ENCODE assay signal across 9 cellular contexts in the genomic region with DNA sequence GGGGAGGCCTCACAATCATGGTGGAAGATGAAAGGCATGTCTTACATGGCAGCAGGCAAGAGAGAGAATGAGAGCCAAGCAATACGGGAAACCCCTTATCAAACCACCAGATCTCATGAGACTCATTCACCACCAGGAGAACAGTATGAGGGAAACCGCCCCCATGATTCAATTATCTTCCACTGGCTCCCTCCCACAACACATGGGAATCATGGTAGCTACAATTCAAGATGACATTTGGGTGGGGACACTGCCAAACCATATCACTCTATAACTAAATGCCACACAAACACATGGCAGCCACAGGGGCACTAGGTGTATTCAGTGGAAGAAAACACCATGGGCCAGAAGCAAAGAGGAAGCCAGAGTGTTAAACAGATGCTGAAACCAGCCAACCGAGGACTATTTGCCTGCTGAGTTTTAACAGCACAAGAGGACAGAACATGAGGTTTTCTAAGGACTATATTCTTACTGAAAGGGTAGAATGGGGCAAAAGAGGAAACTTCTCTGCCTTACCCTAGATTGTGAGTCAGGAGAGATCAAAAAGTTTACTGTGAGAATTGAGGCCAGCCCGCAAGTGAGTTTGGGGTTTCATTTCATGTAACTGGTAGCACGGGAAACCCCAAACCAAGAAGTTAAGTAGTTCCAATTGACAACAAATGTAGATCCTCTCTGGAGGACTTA. TPM values are rescaled to one million over a fixed set of nuclear protein-coding genes. Genes with fewer than 3 reads are reported as not detected.
DNase-seq lines count a peak whose midpoint lies in the region; ATAC-seq and TF ChIP-seq lines count a peak whose summit lies in the region.
"Had no signal": no experiment of that assay in that cellular context is flagged by ENCODE, and none has a peak within 500 bp of the region (broad histone marks: within the 10 kb centered on the region; RNA-seq: fewer than 3 reads in every experiment).

No MANE protein-coding gene starts in this region.

- H3K27ac Mint-ChIP-seq in activated naive CD4-positive, alpha-beta T cell treated with anti-CD3 and anti-CD28 coated beads, Interleukin-2, amount 10 ng/mL, durations not matched to agents 7 days and 5 days, result peak overlapping the region; percentile 83
- H3K27ac Mint-ChIP-seq in stimulated activated effector memory CD8-positive, alpha-beta T cell treated with anti-CD3 and anti-CD28 coated beads, Interleukin-12 subunit alpha, Interleukin-12 subunit beta, amount 100 ng/mL, for 72 hours, result peak overlapping the region; percentile 91

- H3K4me1 ChIP-seq in KMS-11 (ENCODE audit: low read depth, poor library complexity, severe bottlenecking), result peaks cover 37% of the 10 kb centered on the region
- H3K4me1 ChIP-seq in body of pancreas, result peaks cover 1% of the 10 kb centered on the region

- CTCF ChIA-PET in activated naive CD4-positive, alpha-beta T cell treated with anti-CD3 and anti-CD28 coated beads, Interleukin-2, amount 10 ng/mL, durations not matched to agents 7 days and 5 days (lab: Charles Lee), result interaction anchor here (1.5 to 1.6 kb wide), 2 partner anchors 187 to 209 kb away, joined by 3 read pairs; no protein-coding TSS in a partner anchor

- DNase-seq in CD1c-positive myeloid dendritic cell (ENCODE audit: extremely low spot score) (peak; percentile 3), body of pancreas (no peak), NCI-H774 (lab: John Stamatoyannopoulos, UW) (no peak), Right ventricle myocardium superior (no peak)
- DNase-seq in activated naive CD4-positive, alpha-beta T cell treated with anti-CD3 and anti-CD28 coated beads, Interleukin-2, amount 10 ng/mL, durations not matched to agents 7 days and 5 days, result peak; percentile 74
- DNase-seq in stimulated activated effector memory CD8-positive, alpha-beta T cell treated with anti-CD3 and anti-CD28 coated beads, Interleukin-12 subunit alpha, Interleukin-12 subunit beta, amount 100 ng/mL, for 72 hours (ENCODE audit: low spot score in 2 of 2), result peak; percentile 27 to 80

- TF ChIP-seq CTCF in KMS-11 (conservative IDR thresholded peaks at IDR 0.05; ENCODE audit: low read depth, low read length) (no peak), body of pancreas (IDR thresholded peaks at IDR 0.05) (no peak)

- no peak overlapping the region for H3K4me3 Mint-ChIP-seq in activated naive CD4-positive, alpha-beta T cell treated with anti-CD3 and anti-CD28 coated beads, Interleukin-2, amount 10 ng/mL, durations not matched to agents 7 days and 5 days
- peak overlapping the region; percentile 26 for H3K4me3 Mint-ChIP-seq in stimulated activated effector memory CD8-positive, alpha-beta T cell treated with anti-CD3 and anti-CD28 coated beads, Interleukin-12 subunit alpha, Interleukin-12 subunit beta, amount 100 ng/mL, for 72 hours

- no peak overlapping the region for H2AFZ ChIP-seq in KMS-11 (ENCODE audit: low read depth)

- H4K20me1 ChIP-seq in KMS-11 (ENCODE audit: insufficient read depth), result no peaks in the 10 kb centered on the region

- H3K36me3 ChIP-seq in KMS-11 (ENCODE audit: insufficient read depth) (no peaks in the 10 kb centered on the region), body of pancreas (replicated peaks in 1 of 2; ENCODE audit: insufficient read depth in 1 of 2, low read depth in 2 of 2) (peaks cover 7 to 19% of the 10 kb centered on the region in 2 donors)

- no peaks in the 10 kb centered on the region for H3K9me3 ChIP-seq in body of pancreas

- H3K9me3 Mint-ChIP-seq in activated naive CD4-positive, alpha-beta T cell treated with anti-CD3 and anti-CD28 coated beads, Interleukin-2, amount 10 ng/mL, durations not matched to agents 7 days and 5 days, result peaks cover 17% of the 10 kb centered on the region
- peaks cover 15% of the 10 kb centered on the region for H3K9me3 Mint-ChIP-seq in stimulated activated effector memory CD8-positive, alpha-beta T cell treated with anti-CD3 and anti-CD28 coated beads, Interleukin-12 subunit alpha, Interleukin-12 subunit beta, amount 100 ng/mL, for 72 hours

- H3K4me3 ChIP-seq in KMS-11 (IDR thresholded peaks at IDR 0.05; ENCODE audit: insufficient read depth, low read depth, low read length) (no peak overlapping the region), body of pancreas (no peak overlapping the region)
- H3K4me3 ChIP-seq: skin epidermis had no signal

- H3K27ac ChIP-seq in KMS-11 (peak overlapping the region; percentile 64), body of pancreas (no peak overlapping the region)
- H3K27ac ChIP-seq: skin epidermis had no signal

- peak overlapping the region; percentile 50; the same call in 1 of the 2 replicates for H3K4me2 ChIP-seq in KMS-11

- no peak for TF ChIP-seq POLR2A in body of pancreas (IDR thresholded peaks at IDR 0.05)

- no peaks in the 10 kb centered on the region for H3K27me3 Mint-ChIP-seq in activated naive CD4-positive, alpha-beta T cell treated with anti-CD3 and anti-CD28 coated beads, Interleukin-2, amount 10 ng/mL, durations not matched to agents 7 days and 5 days

- intact Hi-C loops in body of pancreas (cut with DNase I), result loop anchor here (10.0 kb wide), 1 partner anchor 180 kb away; no protein-coding TSS in a partner anchor
- intact Hi-C loops in Right ventricle myocardium superior (cut with DNase I), result no loop called here

- H3K36me3 Mint-ChIP-seq in activated naive CD4-positive, alpha-beta T cell treated with anti-CD3 and anti-CD28 coated beads, Interleukin-2, amount 10 ng/mL, durations not matched to agents 7 days and 5 days, result peaks cover 63% of the 10 kb centered on the region
- H3K36me3 Mint-ChIP-seq in stimulated activated effector memory CD8-positive, alpha-beta T cell treated with anti-CD3 and anti-CD28 coated beads, Interleukin-12 subunit alpha, Interleukin-12 subunit beta, amount 100 ng/mL, for 72 hours, result peaks cover 86% of the 10 kb centered on the region

- H3K27me3 ChIP-seq in KMS-11 (ENCODE audit: insufficient read depth, low read depth) (no peaks in the 10 kb centered on the region), body of pancreas (no peaks in the 10 kb centered on the region)

- H3K9ac ChIP-seq in KMS-11, result no peak overlapping the region; the same call in 1 of the 2 replicates

- H3K79me2 ChIP-seq in KMS-11 (ENCODE audit: insufficient read depth, low read depth), result no peaks in the 10 kb centered on the region

- ATAC-seq in GM21423 (IDR thresholded peaks at IDR 0.05; ENCODE audit: unreplicated experiment), result peak; percentile 92
- peak; percentile 96 for ATAC-seq in stimulated activated effector memory CD8-positive, alpha-beta T cell treated with anti-CD3 and anti-CD28 coated beads, Interleukin-12 subunit alpha, Interleukin-12 subunit beta, amount 100 ng/mL, for 72 hours
- no peak for ATAC-seq in body of pancreas
- ATAC-seq in Right ventricle myocardium superior (ENCODE audit: poor library complexity), result no peak

- H3K4me1 Mint-ChIP-seq in activated naive CD4-positive, alpha-beta T cell treated with anti-CD3 and anti-CD28 coated beads, Interleukin-2, amount 10 ng/mL, durations not matched to agents 7 days and 5 days, result peaks cover 23% of the 10 kb centered on the region
- peaks cover 36% of the 10 kb centered on the region for H3K4me1 Mint-ChIP-seq in stimulated activated effector memory CD8-positive, alpha-beta T cell treated with anti-CD3 and anti-CD28 coated beads, Interleukin-12 subunit alpha, Interleukin-12 subunit beta, amount 100 ng/mL, for 72 hours

- WGBS in body of pancreas, 2 donors, result 86 to 92% methylated on average over 5 of the region's 5 CpGs

RNA-seq across cellular contexts. Expression of a gene that starts 49.2 kb away (rescaled TPM):
- total RNA-seq in body of pancreas, result 1 to 10 TPM in 1 of 2 donors, under 1 TPM in 1; 0.26 to 2.0 TPM
- not detected for total RNA-seq in Right ventricle myocardium superior

Comparison
In these comparisons a context has a peak if more than half of its experiments do, and no peak if none do; other contexts are left out.
1. DNase-seq: peak in CD1c-positive myeloid dendritic cell (single experiment), activated naive CD4-positive, alpha-beta T cell treated with anti-CD3 and anti-CD28 coated beads, Interleukin-2, amount 10 ng/mL, durations not matched to agents 7 days and 5 days (single experiment) and stimulated activated effector memory CD8-positive, alpha-beta T cell treated with anti-CD3 and anti-CD28 coated beads, Interleukin-12 subunit alpha, Interleukin-12 subunit beta, amount 100 ng/mL, for 72 hours (2 of 2); none in body of pancreas (0 of 4), NCI-H774 (single experiment) and Right ventricle myocardium superior (single experiment).
2. ATAC-seq: peak in GM21423 (single experiment) and stimulated activated effector memory CD8-positive, alpha-beta T cell treated with anti-CD3 and anti-CD28 coated beads, Interleukin-12 subunit alpha, Interleukin-12 subunit beta, amount 100 ng/mL, for 72 hours (single experiment); none in body of pancreas (single experiment) and Right ventricle myocardium superior (single experiment).